16 cellular contexts compared by ENCODE assay signal in genomic region chr3:32484437-32484836, GRCh38. TPM values are rescaled to one million over a fixed set of nuclear protein-coding genes. Genes with fewer than 3 reads are reported as not detected.
A peak's percentile ranks its signal among the peaks of the same experiment; 100 is the strongest.
DNase-seq lines count a peak whose midpoint lies in the region; ATAC-seq and TF ChIP-seq lines count a peak whose summit lies in the region.
"Had no signal": no experiment of that assay in that cellular context is flagged by ENCODE, and none has a peak within 500 bp of the region (broad histone marks: within the 10 kb centered on the region; RNA-seq: fewer than 3 reads in every experiment).

No MANE protein-coding gene starts in this region.

- H3K27ac Mint-ChIP-seq in IgD-negative memory B cell (peak overlapping the region; percentile 90), T-helper 17 cell (peak overlapping the region; percentile 32)
- H3K27ac Mint-ChIP-seq: type B pancreatic cell had no signal

- no peak overlapping the region for H3K27ac ChIP-seq in hepatocyte
- H3K27ac ChIP-seq: GM23248 had no signal

- TF ChIP-seq CTCF in mucosa of descending colon (IDR thresholded peaks at IDR 0.05) (no peak), hepatocyte (IDR thresholded peaks at IDR 0.05; ENCODE audit: poor library complexity) (no peak)

- no peaks in the 10 kb centered on the region for H4K20me1 ChIP-seq in hepatocyte (ENCODE audit: insufficient read depth, poor library complexity, severe bottlenecking)

- H3K36me3 ChIP-seq in mucosa of descending colon (ENCODE audit: low read depth) (no peaks in the 10 kb centered on the region), hepatocyte (replicated peaks; ENCODE audit: insufficient read depth, low read depth) (peaks cover 2% of the 10 kb centered on the region)
- H3K36me3 ChIP-seq: MG63 had no signal

- H3K9me2 ChIP-seq in hepatocyte (replicated peaks; ENCODE audit: insufficient read depth): no peaks in the 10 kb centered on the region

- peaks cover 19% of the 10 kb centered on the region for H3K79me2 ChIP-seq in hepatocyte

- no peaks in the 10 kb centered on the region for H3K9me3 ChIP-seq in T-helper 17 cell (ENCODE audit: control insufficient read depth, low read length, poor library complexity, severe bottlenecking)
- H3K9me3 ChIP-seq in mucosa of descending colon: no peaks in the 10 kb centered on the region
- no peaks in the 10 kb centered on the region for H3K9me3 ChIP-seq in hepatocyte (ENCODE audit: low read depth)
- H3K9me3 ChIP-seq: MG63 had no signal

- H3K4me1 Mint-ChIP-seq in IgD-negative memory B cell (peaks cover 24 to 34% (median 26%) of the 10 kb centered on the region in 3 donors), T-helper 17 cell (peaks cover 24% of the 10 kb centered on the region)

- intact Hi-C loops in mucosa of descending colon (cut with DNase I, micrococcal nuclease): no loop called here

- no peak overlapping the region for H3K4me2 ChIP-seq in hepatocyte

- H3K27me3 ChIP-seq in hepatocyte: no peaks in the 10 kb centered on the region
- H3K27me3 ChIP-seq: MG63 had no signal

- H3K4me1 ChIP-seq in mucosa of descending colon (ENCODE audit: low read depth): no peaks in the 10 kb centered on the region
- H3K4me1 ChIP-seq in hepatocyte (ENCODE audit: insufficient read depth): no peaks in the 10 kb centered on the region

- H3K27me3 Mint-ChIP-seq in IgD-negative memory B cell (no peaks in the 10 kb centered on the region), T-helper 17 cell (no peaks in the 10 kb centered on the region)
- H3K27me3 Mint-ChIP-seq: activated naive CD4-positive, alpha-beta T cell treated with anti-CD3 and anti-CD28 coated beads, Interleukin-2, amount 50 U/mL, for 24 hours; type B pancreatic cell had no signal

- no peak overlapping the region for H2AFZ ChIP-seq in hepatocyte
- H2AFZ ChIP-seq: GM23248 had no signal

- H3K36me3 Mint-ChIP-seq in IgD-negative memory B cell (peaks cover 14% of the 10 kb centered on the region), T-helper 17 cell (ENCODE audit: low read depth) (peaks cover 8% of the 10 kb centered on the region)

- no peaks in the 10 kb centered on the region for H3K9me3 Mint-ChIP-seq in IgD-negative memory B cell
- H3K9me3 Mint-ChIP-seq: activated naive CD4-positive, alpha-beta T cell treated with anti-CD3 and anti-CD28 coated beads, Interleukin-2, amount 50 U/mL, for 24 hours; type B pancreatic cell had no signal

- ATAC-seq in T-helper 17 cell: peak; percentile 40
- ATAC-seq in mucosa of descending colon: peak; percentile 47

- DNase-seq in CD1c-positive myeloid dendritic cell (ENCODE audit: extremely low spot score) (peak; percentile 89), T-helper 17 cell (no peak), mucosa of descending colon (no peak), hepatocyte (ENCODE audit: low spot score) (no peak), NCI-H1092 (lab: John Stamatoyannopoulos, UW) (no peak), NCI-H2171 treated with DMSO at 0.1 percent for 48 hours (lab: John Stamatoyannopoulos, UW) (no peak)
- DNase-seq in activated T-cell treated with anti-CD3 and anti-CD28 coated beads, Interleukin-2, amount 50 U/mL, for 48 hours: no peak
- DNase-seq: cerebellar nuclear complex, GM23248, hippocampal formation, MG63, RPMI8226, T1000 had no signal

- no peak overlapping the region for H3K4me3 ChIP-seq in mucosa of descending colon
- H3K4me3 ChIP-seq in hepatocyte: no peak overlapping the region
- H3K4me3 ChIP-seq: GM23248, MG63 had no signal

- 90% methylated on average over 6 of the region's 6 CpGs for WGBS in hepatocyte (ENCODE audit: low lambda C conversion rate, missing lambda C conversion rate)

- peak overlapping the region; percentile 71 to 88 (median 79) for H3K4me3 Mint-ChIP-seq in IgD-negative memory B cell
- H3K4me3 Mint-ChIP-seq in T-helper 17 cell: no peak overlapping the region
- H3K4me3 Mint-ChIP-seq: activated naive CD4-positive, alpha-beta T cell treated with anti-CD3 and anti-CD28 coated beads, Interleukin-2, amount 50 U/mL, for 24 hours; type B pancreatic cell had no signal

RNA-seq across cellular contexts. Expression of gene CMTM6, which starts 18.2 kb away (rescaled TPM):
- polyA plus RNA-seq in IgD-negative memory B cell (125 TPM), hepatocyte (82.7 TPM in 2 replicates)
- total RNA-seq in T-helper 17 cell (10 to 100 TPM; 97.2 to 99.3 TPM), mucosa of descending colon (10 to 100 TPM; 40.7 to 58.5 (median 48.4) TPM), hepatocyte (125 and 133 TPM in 2 replicates)
